In the genomic region with DNA sequence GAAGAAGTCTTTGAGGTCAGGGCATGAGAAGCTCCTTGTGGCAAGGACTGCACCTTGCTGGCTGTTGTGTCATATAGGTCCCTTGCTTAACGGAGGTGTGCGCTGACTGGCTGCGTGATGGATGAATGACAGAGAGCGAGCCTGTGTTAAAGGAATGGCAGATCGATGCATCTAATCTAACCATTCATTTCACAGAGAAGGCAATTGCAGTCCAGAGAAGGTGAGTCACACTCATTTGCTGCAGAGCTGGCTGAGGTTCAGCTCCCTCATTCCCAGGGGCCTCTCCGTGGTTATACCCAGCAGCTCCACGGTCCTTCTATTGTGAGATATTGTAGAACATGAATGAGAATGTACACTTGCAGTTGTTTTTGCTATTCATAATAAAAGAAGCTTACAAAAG, we compare ENCODE assay signal across 25 cellular contexts.
DNase-seq lines count a peak whose midpoint lies in the region; ATAC-seq and TF ChIP-seq lines count a peak whose summit lies in the region.
"Had no signal": no experiment of that assay in that cellular context is flagged by ENCODE, and none has a peak within 500 bp of the region (broad histone marks: within the 10 kb centered on the region; RNA-seq: fewer than 3 reads in every experiment).

No MANE protein-coding gene starts in this region.

- no peaks in the 10 kb centered on the region for H3K36me3 ChIP-seq in A673 (ENCODE audit: insufficient read depth, low read length, poor library complexity, severe bottlenecking)
- H3K36me3 ChIP-seq: HAP-1, heart right ventricle, neural progenitor cell, sigmoid colon, stomach, transverse colon, WERI-Rb-1 had no signal

- peaks cover 2% of the 10 kb centered on the region for H3K27me3 ChIP-seq in A673 (replicated peaks; ENCODE audit: insufficient read depth, low read depth, low read length, poor library complexity)
- H3K27me3 ChIP-seq: foreskin keratinocyte, neural progenitor cell, sigmoid colon, stomach, transverse colon had no signal

- H3K9me3 Mint-ChIP-seq in nephron progenitor cell: no peaks in the 10 kb centered on the region
- H3K9me3 Mint-ChIP-seq: activated naive CD4-positive, alpha-beta T cell treated with anti-CD3 and anti-CD28 coated beads, Interleukin-2, amount 10 ng/mL, durations not matched to agents 7 days and 5 days; central memory CD8-positive, alpha-beta T cell; neural progenitor cell had no signal

- no TSS peak for BruUV-seq in A673 (replicated peaks; lab: Mats Ljungman, UMichigan)

- intact Hi-C loops in A673 (cut with micrococcal nuclease; ENCODE audit: unreplicated experiment): no loop called here

- no peaks in the 10 kb centered on the region for H3K4me1 ChIP-seq in A673 (ENCODE audit: insufficient read depth, low read length, poor library complexity, severe bottlenecking)
- H3K4me1 ChIP-seq: foreskin keratinocyte, HAP-1, neural progenitor cell, sigmoid colon, stomach, transverse colon had no signal

- H3K4me3 ChIP-seq in AG10803 (ENCODE audit: low read length) (no peak overlapping the region), fibroblast of the aortic adventitia (ENCODE audit: low read depth, low read length) (no peak overlapping the region), A673 (ENCODE audit: low read depth, low read length, poor library complexity, severe bottlenecking) (no peak overlapping the region)
- H3K4me3 ChIP-seq: HAP-1, heart right ventricle, neural progenitor cell, sigmoid colon, stomach, transverse colon had no signal

- ATAC-seq in HG03045 (IDR thresholded peaks at IDR 0.05; ENCODE audit: unreplicated experiment): no peak
- ATAC-seq: activated CD8-positive, alpha-beta memory T cell treated with anti-CD3 and anti-CD28 coated beads, Interleukin-2, amount 10 ng/mL, durations not matched to agents 7 days and 5 days; foreskin keratinocyte; heart right ventricle had no signal

- no peak overlapping the region for H3K4me3 Mint-ChIP-seq in nephron progenitor cell
- H3K4me3 Mint-ChIP-seq: activated CD8-positive, alpha-beta memory T cell treated with anti-CD3 and anti-CD28 coated beads, Interleukin-2, amount 10 ng/mL, durations not matched to agents 7 days and 5 days; activated naive CD4-positive, alpha-beta T cell treated with anti-CD3 and anti-CD28 coated beads, Interleukin-2, amount 10 ng/mL, durations not matched to agents 7 days and 5 days; CD8-positive, alpha-beta memory T cell; central memory CD8-positive, alpha-beta T cell; neural progenitor cell had no signal

- no peak overlapping the region for H3K27ac ChIP-seq in A673 (ENCODE audit: low read depth, low read length, poor library complexity, severe bottlenecking)
- H3K27ac ChIP-seq: foreskin keratinocyte, heart right ventricle, neural progenitor cell, RWPE1, sigmoid colon, stomach, transverse colon, WERI-Rb-1 had no signal

- H3K36me3 Mint-ChIP-seq in nephron progenitor cell (ENCODE audit: low read depth): no peaks in the 10 kb centered on the region
- H3K36me3 Mint-ChIP-seq: activated CD8-positive, alpha-beta memory T cell treated with anti-CD3 and anti-CD28 coated beads, Interleukin-2, amount 10 ng/mL, durations not matched to agents 7 days and 5 days; activated naive CD4-positive, alpha-beta T cell treated with anti-CD3 and anti-CD28 coated beads, Interleukin-2, amount 10 ng/mL, durations not matched to agents 7 days and 5 days; CD8-positive, alpha-beta memory T cell had no signal

- no peak for TF ChIP-seq CTCF in AG10803 (conservative IDR thresholded peaks at IDR 0.05; ENCODE audit: low read length)
- TF ChIP-seq CTCF in fibroblast of the aortic adventitia (IDR thresholded peaks at IDR 0.05; ENCODE audit: insufficient read depth, low read length): no peak
- TF ChIP-seq CTCF in A673 (conservative IDR thresholded peaks at IDR 0.05; ENCODE audit: low read depth, low read length): no peak
- no peak for TF ChIP-seq CTCF in nephron progenitor cell (IDR thresholded peaks at IDR 0.05)

- no peak overlapping the region for H3K27ac Mint-ChIP-seq in nephron progenitor cell
- H3K27ac Mint-ChIP-seq: activated CD8-positive, alpha-beta memory T cell treated with anti-CD3 and anti-CD28 coated beads, Interleukin-2, amount 10 ng/mL, durations not matched to agents 7 days and 5 days; activated naive CD4-positive, alpha-beta T cell treated with anti-CD3 and anti-CD28 coated beads, Interleukin-2, amount 10 ng/mL, durations not matched to agents 7 days and 5 days; CD8-positive, alpha-beta memory T cell; neural progenitor cell had no signal

- no peaks in the 10 kb centered on the region for H3K9me3 ChIP-seq in A673 (ENCODE audit: low read depth, low read length, poor library complexity, severe bottlenecking)
- H3K9me3 ChIP-seq: HAP-1, heart right ventricle, sigmoid colon, stomach, transverse colon had no signal

- DNase-seq in AG10803 (ENCODE audit: low read depth): peak; percentile 43
- DNase-seq in GM04504 (ENCODE audit: low read depth): peak; percentile 4
- peak; percentile 33 for DNase-seq in RPMI7951 (ENCODE audit: low read depth)
- peak; percentile 43 for DNase-seq in fibroblast of the aortic adventitia (ENCODE audit: low read depth)
- no peak for DNase-seq in A673 (ENCODE audit: low spot score)
- no peak for DNase-seq in dedifferentiated amniotic fluid mesenchymal stem cell (ENCODE audit: extremely low spot score)
- DNase-seq in nephron progenitor cell: no peak
- DNase-seq: activated CD4-positive, alpha-beta T cell treated with anti-CD3 and anti-CD28 coated beads, Interleukin-2, amount 50 U/mL, for 1 hour; activated CD8-positive, alpha-beta memory T cell treated with anti-CD3 and anti-CD28 coated beads, Interleukin-2, amount 10 ng/mL, durations not matched to agents 7 days and 5 days; activated naive CD4-positive, alpha-beta T cell treated with anti-CD3 and anti-CD28 coated beads, Interleukin-2, amount 10 ng/mL, durations not matched to agents 7 days and 5 days; CD8-positive, alpha-beta memory T cell; foreskin keratinocyte; heart right ventricle; KBM-7; NCI-H748 treated with DMSO at 0.1 percent for 48 hours; posterior cingulate gyrus; sigmoid colon; stomach; transverse colon; WERI-Rb-1 had no signal

- POLR2A ChIA-PET in A673 (lab: Charles Lee; ENCODE audit: low non-redundant PET): no interaction called here

- H3K4me1 Mint-ChIP-seq in nephron progenitor cell: peaks cover 6% of the 10 kb centered on the region
- H3K4me1 Mint-ChIP-seq: activated CD8-positive, alpha-beta memory T cell treated with anti-CD3 and anti-CD28 coated beads, Interleukin-2, amount 10 ng/mL, durations not matched to agents 7 days and 5 days; activated naive CD4-positive, alpha-beta T cell treated with anti-CD3 and anti-CD28 coated beads, Interleukin-2, amount 10 ng/mL, durations not matched to agents 7 days and 5 days; CD8-positive, alpha-beta memory T cell; central memory CD8-positive, alpha-beta T cell had no signal

- peaks cover 20% of the 10 kb centered on the region for H3K27me3 Mint-ChIP-seq in nephron progenitor cell (ENCODE audit: low read depth, poor library complexity)
- H3K27me3 Mint-ChIP-seq: activated CD8-positive, alpha-beta memory T cell treated with anti-CD3 and anti-CD28 coated beads, Interleukin-2, amount 10 ng/mL, durations not matched to agents 7 days and 5 days; activated naive CD4-positive, alpha-beta T cell treated with anti-CD3 and anti-CD28 coated beads, Interleukin-2, amount 10 ng/mL, durations not matched to agents 7 days and 5 days; central memory CD8-positive, alpha-beta T cell had no signal

- CTCF ChIA-PET in A673 (lab: Charles Lee): no interaction called here

Comparison
In these comparisons a context has a peak if more than half of its experiments do, and no peak if none do; other contexts are left out.
1. DNase-seq: peak in AG10803 (single experiment), GM04504 (single experiment), RPMI7951 (single experiment) and fibroblast of the aortic adventitia (single experiment); none in A673 (single experiment), dedifferentiated amniotic fluid mesenchymal stem cell (single experiment) and nephron progenitor cell (single experiment).